ENCODE assay signal across 1 cellular context in the genomic region with DNA sequence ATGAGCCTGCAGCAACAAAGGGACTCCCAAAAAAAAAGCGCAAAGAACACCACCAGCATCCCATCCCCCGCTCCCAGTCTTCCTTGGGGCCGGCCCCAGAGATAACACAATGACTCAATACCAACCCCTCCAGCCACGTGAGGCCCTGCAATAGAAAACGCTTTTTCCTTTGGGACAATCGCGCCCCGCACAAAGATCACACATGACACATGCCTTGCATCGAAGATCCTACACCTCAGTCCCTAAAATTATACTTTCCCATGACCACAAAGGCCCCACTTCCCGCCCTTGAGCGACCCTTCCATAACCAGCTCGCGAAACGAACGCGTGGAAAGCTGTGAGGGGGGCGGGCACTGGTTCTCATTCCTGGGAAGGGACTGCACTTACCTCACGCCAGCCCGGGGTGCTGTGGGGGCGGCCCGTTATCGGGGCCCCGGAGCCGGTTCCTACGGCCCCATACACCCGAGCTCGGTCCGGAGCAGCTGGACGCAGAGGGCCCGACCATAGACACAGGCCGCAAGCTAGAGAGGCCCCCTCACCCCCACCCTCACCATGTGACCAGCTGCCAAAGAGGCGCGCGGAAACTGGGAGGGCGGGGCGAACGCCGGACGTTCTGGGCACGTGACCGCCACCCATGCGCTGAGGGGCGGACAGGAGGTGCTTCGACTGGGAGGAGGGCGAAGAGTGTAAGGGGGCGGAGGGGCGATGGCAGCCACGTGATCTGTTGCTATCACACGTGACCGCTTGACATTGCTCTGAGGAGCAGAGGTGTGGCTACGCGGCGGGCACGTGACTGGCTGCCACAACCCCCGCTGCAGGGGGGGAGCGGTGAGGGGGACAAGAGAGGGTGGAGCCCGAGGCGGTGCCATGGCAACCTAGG.
TF ChIP-seq lines count a peak whose summit lies in the region.

A gene (minus strand): TSS at position 523 of the 880 bp plus-strand sequence. CDS start 593 bp downstream, outside the sequence.

TF ChIP-seq in K562, 482 proteins besides CTCF, POLR2A, EP300 and RAD21 (continued from another document and continues in another):
- TF ChIP-seq ZNF146 (CRISPR knock-in tag; IDR thresholded peaks at IDR 0.05; ENCODE audit: unreplicated experiment) (no peak), TAF15 (IDR thresholded peaks at IDR 0.05; ENCODE audit: low read depth, low read length) (no peak), ZNF586 (CRISPR knock-in tag; conservative IDR thresholded peaks at IDR 0.05) (peak; percentile 30; the same call in 1 of the 2 replicates), FOSL1 (tag; conservative IDR thresholded peaks at IDR 0.05) (peak; percentile 98), RAD51 (IDR thresholded peaks at IDR 0.05; ENCODE audit: borderline replicate concordance, low read depth) (peak; percentile 100), BDP1 (IDR thresholded peaks at IDR 0.05; ENCODE audit: insufficient read depth, insufficient read length) (no peak), ZNF239 (CRISPR knock-in tag; IDR thresholded peaks at IDR 0.05) (no peak), PTBP1 (IDR thresholded peaks at IDR 0.05; ENCODE audit: low read depth, low read length) (no peak), SAP30 (IDR thresholded peaks at IDR 0.05; ENCODE audit: borderline replicate concordance, insufficient read depth, low read depth, low read length, poor library complexity, severe bottlenecking) (peak; percentile 71), TAL1 (IDR thresholded peaks at IDR 0.05) (peak; percentile 24), MECOM (CRISPR knock-in tag; IDR thresholded peaks at IDR 0.05) (no peak), CEBPB (tag; IDR thresholded peaks at IDR 0.05) (peak; percentile 84), ZNF184 (CRISPR knock-in tag; IDR thresholded peaks at IDR 0.05) (no peak), TBP (optimal IDR thresholded peaks at IDR 0.05; ENCODE audit: low read depth, low read length) (peak; percentile 84), SAFB2 (IDR thresholded peaks at IDR 0.05; ENCODE audit: borderline replicate concordance, low read depth, low read length, severe bottlenecking) (no peak), MTA1 (IDR thresholded peaks at IDR 0.05; ENCODE audit: borderline replicate concordance) (peak; percentile 64; the same call in 1 of the 2 replicates), ARID2 (IDR thresholded peaks at IDR 0.05) (no peak)
- TF ChIP-seq, protein P1, sequence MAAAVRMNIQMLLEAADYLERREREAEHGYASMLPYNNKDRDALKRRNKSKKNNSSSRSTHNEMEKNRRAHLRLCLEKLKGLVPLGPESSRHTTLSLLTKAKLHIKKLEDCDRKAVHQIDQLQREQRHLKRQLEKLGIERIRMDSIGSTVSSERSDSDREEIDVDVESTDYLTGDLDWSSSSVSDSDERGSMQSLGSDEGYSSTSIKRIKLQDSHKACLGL (CRISPR knock-in tag; IDR thresholded peaks at IDR 0.05; ENCODE audit: borderline replicate concordance, poor library complexity, severe bottlenecking): peak; percentile 23
- TF ChIP-seq, protein P2, sequence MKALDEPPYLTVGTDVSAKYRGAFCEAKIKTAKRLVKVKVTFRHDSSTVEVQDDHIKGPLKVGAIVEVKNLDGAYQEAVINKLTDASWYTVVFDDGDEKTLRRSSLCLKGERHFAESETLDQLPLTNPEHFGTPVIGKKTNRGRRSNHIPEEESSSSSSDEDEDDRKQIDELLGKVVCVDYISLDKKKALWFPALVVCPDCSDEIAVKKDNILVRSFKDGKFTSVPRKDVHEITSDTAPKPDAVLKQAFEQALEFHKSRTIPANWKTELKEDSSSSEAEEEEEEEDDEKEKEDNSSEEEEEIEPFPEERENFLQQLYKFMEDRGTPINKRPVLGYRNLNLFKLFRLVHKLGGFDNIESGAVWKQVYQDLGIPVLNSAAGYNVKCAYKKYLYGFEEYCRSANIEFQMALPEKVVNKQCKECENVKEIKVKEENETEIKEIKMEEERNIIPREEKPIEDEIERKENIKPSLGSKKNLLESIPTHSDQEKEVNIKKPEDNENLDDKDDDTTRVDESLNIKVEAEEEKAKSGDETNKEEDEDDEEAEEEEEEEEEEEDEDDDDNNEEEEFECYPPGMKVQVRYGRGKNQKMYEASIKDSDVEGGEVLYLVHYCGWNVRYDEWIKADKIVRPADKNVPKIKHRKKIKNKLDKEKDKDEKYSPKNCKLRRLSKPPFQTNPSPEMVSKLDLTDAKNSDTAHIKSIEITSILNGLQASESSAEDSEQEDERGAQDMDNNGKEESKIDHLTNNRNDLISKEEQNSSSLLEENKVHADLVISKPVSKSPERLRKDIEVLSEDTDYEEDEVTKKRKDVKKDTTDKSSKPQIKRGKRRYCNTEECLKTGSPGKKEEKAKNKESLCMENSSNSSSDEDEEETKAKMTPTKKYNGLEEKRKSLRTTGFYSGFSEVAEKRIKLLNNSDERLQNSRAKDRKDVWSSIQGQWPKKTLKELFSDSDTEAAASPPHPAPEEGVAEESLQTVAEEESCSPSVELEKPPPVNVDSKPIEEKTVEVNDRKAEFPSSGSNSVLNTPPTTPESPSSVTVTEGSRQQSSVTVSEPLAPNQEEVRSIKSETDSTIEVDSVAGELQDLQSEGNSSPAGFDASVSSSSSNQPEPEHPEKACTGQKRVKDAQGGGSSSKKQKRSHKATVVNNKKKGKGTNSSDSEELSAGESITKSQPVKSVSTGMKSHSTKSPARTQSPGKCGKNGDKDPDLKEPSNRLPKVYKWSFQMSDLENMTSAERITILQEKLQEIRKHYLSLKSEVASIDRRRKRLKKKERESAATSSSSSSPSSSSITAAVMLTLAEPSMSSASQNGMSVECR (CRISPR knock-in tag; IDR thresholded peaks at IDR 0.05): peak; percentile 90
- TF ChIP-seq, protein P3, sequence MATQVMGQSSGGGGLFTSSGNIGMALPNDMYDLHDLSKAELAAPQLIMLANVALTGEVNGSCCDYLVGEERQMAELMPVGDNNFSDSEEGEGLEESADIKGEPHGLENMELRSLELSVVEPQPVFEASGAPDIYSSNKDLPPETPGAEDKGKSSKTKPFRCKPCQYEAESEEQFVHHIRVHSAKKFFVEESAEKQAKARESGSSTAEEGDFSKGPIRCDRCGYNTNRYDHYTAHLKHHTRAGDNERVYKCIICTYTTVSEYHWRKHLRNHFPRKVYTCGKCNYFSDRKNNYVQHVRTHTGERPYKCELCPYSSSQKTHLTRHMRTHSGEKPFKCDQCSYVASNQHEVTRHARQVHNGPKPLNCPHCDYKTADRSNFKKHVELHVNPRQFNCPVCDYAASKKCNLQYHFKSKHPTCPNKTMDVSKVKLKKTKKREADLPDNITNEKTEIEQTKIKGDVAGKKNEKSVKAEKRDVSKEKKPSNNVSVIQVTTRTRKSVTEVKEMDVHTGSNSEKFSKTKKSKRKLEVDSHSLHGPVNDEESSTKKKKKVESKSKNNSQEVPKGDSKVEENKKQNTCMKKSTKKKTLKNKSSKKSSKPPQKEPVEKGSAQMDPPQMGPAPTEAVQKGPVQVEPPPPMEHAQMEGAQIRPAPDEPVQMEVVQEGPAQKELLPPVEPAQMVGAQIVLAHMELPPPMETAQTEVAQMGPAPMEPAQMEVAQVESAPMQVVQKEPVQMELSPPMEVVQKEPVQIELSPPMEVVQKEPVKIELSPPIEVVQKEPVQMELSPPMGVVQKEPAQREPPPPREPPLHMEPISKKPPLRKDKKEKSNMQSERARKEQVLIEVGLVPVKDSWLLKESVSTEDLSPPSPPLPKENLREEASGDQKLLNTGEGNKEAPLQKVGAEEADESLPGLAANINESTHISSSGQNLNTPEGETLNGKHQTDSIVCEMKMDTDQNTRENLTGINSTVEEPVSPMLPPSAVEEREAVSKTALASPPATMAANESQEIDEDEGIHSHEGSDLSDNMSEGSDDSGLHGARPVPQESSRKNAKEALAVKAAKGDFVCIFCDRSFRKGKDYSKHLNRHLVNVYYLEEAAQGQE (CRISPR knock-in tag; IDR thresholded peaks at IDR 0.05; ENCODE audit: low read depth): peak; percentile 78
- TF ChIP-seq, protein P4, sequence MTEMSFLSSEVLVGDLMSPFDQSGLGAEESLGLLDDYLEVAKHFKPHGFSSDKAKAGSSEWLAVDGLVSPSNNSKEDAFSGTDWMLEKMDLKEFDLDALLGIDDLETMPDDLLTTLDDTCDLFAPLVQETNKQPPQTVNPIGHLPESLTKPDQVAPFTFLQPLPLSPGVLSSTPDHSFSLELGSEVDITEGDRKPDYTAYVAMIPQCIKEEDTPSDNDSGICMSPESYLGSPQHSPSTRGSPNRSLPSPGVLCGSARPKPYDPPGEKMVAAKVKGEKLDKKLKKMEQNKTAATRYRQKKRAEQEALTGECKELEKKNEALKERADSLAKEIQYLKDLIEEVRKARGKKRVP (CRISPR knock-in tag; IDR thresholded peaks at IDR 0.05): peak; percentile 38; the same call in 1 of the 2 replicates
- TF ChIP-seq, protein P5, sequence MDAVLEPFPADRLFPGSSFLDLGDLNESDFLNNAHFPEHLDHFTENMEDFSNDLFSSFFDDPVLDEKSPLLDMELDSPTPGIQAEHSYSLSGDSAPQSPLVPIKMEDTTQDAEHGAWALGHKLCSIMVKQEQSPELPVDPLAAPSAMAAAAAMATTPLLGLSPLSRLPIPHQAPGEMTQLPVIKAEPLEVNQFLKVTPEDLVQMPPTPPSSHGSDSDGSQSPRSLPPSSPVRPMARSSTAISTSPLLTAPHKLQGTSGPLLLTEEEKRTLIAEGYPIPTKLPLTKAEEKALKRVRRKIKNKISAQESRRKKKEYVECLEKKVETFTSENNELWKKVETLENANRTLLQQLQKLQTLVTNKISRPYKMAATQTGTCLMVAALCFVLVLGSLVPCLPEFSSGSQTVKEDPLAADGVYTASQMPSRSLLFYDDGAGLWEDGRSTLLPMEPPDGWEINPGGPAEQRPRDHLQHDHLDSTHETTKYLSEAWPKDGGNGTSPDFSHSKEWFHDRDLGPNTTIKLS (IDR thresholded peaks at IDR 0.05; ENCODE audit: borderline replicate concordance, low read depth): peak; percentile 78; the same call in 1 of the 2 replicates
- TF ChIP-seq, protein P6, sequence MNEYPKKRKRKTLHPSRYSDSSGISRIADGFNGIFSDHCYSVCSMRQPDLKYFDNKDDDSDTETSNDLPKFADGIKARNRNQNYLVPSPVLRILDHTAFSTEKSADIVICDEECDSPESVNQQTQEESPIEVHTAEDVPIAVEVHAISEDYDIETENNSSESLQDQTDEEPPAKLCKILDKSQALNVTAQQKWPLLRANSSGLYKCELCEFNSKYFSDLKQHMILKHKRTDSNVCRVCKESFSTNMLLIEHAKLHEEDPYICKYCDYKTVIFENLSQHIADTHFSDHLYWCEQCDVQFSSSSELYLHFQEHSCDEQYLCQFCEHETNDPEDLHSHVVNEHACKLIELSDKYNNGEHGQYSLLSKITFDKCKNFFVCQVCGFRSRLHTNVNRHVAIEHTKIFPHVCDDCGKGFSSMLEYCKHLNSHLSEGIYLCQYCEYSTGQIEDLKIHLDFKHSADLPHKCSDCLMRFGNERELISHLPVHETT (CRISPR knock-in tag; conservative IDR thresholded peaks at IDR 0.05 in 1 of 2, IDR thresholded peaks at IDR 0.05 in 1 of 2): peak in 1 of 2 experiments; percentile 90; a peak in 2 of 4 replicates
- TF ChIP-seq, protein P7, sequence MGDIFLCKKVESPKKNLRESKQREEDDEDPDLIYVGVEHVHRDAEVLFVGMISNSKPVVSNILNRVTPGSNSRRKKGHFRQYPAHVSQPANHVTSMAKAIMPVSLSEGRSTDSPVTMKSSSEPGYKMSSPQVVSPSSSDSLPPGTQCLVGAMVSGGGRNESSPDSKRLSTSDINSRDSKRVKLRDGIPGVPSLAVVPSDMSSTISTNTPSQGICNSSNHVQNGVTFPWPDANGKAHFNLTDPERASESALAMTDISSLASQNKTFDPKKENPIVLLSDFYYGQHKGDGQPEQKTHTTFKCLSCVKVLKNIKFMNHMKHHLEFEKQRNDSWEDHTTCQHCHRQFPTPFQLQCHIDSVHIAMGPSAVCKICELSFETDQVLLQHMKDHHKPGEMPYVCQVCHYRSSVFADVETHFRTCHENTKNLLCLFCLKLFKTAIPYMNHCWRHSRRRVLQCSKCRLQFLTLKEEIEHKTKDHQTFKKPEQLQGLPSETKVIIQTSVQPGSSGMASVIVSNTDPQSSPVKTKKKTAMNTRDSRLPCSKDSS (IDR thresholded peaks at IDR 0.05; ENCODE audit: low read depth, partially characterized antibody): no peak
- TF ChIP-seq, protein P8, sequence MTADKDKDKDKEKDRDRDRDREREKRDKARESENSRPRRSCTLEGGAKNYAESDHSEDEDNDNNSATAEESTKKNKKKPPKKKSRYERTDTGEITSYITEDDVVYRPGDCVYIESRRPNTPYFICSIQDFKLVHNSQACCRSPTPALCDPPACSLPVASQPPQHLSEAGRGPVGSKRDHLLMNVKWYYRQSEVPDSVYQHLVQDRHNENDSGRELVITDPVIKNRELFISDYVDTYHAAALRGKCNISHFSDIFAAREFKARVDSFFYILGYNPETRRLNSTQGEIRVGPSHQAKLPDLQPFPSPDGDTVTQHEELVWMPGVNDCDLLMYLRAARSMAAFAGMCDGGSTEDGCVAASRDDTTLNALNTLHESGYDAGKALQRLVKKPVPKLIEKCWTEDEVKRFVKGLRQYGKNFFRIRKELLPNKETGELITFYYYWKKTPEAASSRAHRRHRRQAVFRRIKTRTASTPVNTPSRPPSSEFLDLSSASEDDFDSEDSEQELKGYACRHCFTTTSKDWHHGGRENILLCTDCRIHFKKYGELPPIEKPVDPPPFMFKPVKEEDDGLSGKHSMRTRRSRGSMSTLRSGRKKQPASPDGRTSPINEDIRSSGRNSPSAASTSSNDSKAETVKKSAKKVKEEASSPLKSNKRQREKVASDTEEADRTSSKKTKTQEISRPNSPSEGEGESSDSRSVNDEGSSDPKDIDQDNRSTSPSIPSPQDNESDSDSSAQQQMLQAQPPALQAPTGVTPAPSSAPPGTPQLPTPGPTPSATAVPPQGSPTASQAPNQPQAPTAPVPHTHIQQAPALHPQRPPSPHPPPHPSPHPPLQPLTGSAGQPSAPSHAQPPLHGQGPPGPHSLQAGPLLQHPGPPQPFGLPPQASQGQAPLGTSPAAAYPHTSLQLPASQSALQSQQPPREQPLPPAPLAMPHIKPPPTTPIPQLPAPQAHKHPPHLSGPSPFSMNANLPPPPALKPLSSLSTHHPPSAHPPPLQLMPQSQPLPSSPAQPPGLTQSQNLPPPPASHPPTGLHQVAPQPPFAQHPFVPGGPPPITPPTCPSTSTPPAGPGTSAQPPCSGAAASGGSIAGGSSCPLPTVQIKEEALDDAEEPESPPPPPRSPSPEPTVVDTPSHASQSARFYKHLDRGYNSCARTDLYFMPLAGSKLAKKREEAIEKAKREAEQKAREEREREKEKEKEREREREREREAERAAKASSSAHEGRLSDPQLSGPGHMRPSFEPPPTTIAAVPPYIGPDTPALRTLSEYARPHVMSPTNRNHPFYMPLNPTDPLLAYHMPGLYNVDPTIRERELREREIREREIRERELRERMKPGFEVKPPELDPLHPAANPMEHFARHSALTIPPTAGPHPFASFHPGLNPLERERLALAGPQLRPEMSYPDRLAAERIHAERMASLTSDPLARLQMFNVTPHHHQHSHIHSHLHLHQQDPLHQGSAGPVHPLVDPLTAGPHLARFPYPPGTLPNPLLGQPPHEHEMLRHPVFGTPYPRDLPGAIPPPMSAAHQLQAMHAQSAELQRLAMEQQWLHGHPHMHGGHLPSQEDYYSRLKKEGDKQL (CRISPR knock-in tag; IDR thresholded peaks at IDR 0.05; ENCODE audit: borderline replicate concordance): peak; percentile 87; the same call in 1 of the 2 replicates
- TF ChIP-seq, protein P9, sequence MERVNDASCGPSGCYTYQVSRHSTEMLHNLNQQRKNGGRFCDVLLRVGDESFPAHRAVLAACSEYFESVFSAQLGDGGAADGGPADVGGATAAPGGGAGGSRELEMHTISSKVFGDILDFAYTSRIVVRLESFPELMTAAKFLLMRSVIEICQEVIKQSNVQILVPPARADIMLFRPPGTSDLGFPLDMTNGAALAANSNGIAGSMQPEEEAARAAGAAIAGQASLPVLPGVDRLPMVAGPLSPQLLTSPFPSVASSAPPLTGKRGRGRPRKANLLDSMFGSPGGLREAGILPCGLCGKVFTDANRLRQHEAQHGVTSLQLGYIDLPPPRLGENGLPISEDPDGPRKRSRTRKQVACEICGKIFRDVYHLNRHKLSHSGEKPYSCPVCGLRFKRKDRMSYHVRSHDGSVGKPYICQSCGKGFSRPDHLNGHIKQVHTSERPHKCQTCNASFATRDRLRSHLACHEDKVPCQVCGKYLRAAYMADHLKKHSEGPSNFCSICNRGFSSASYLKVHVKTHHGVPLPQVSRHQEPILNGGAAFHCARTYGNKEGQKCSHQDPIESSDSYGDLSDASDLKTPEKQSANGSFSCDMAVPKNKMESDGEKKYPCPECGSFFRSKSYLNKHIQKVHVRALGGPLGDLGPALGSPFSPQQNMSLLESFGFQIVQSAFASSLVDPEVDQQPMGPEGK (CRISPR knock-in tag; IDR thresholded peaks at IDR 0.05; ENCODE audit: borderline replicate concordance): peak; percentile 67; the same call in 1 of the 2 replicates
